ENCODE assay signal across 8 cellular contexts in the genomic region with DNA sequence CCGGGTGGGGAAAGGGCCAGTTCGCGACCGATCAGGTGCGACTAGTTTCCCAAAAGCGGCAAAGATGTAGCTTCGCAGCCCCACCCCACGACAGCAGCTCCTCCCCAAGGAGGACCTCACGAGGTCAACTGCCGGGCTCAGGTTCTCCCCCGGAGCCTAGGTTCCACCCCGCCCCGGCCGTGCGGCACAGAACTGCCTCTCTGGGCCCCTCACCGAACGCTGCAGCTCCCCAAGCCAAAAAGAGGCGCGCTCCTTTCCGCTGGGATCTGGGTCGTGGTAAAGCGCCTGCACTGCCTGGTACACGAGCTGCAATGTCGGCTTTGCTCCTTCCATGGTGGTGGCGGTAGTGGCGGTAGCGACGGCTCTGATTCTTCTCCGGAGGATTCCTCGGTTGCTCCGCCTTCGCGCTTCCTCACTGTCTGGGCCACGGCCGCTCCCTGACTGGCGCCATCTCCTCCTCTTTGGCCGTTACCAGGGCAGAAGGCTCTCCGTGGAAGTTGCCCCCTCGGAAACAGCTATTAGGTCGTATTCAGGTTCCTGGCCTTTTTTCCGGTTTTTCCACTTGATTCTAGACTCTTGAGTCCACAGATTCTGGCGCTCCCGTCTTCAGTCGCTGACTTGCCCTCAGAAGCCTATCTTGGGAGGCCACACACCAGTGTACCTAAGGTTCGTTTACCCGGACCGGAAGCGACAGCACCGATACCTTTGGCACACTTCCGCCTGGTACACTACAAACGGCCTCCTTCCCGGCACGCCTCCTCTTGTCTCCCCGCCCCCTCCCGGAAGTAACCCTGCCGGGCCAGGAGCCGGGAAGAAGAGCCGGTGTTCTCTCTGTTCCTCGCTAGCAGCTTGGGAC. TPM values are rescaled to one million over a fixed set of nuclear protein-coding genes. Genes with fewer than 3 reads are reported as not detected.
DNase-seq lines count a peak whose midpoint lies in the region; ATAC-seq and TF ChIP-seq lines count a peak whose summit lies in the region.

Gene TNPO3, minus strand, starts transcription at position 674 of the 856 bp plus-strand sequence. Its CDS starts 341 bp downstream, at position 333.

- H3K27ac Mint-ChIP-seq in activated naive CD8-positive, alpha-beta T cell = peak within 1 kb of the TSS; percentile 100
- peak within 1 kb of the TSS; percentile 99 for H3K27ac Mint-ChIP-seq in osteocyte (ENCODE audit: unreplicated experiment)

- intact Hi-C loops in head of caudate nucleus (cut with DNase I) = loop anchor here (10.0 kb wide), 1 partner anchor 560 kb away; the partner anchor contains the start of gene NRF1

- H3K27ac ChIP-seq in thymus (ENCODE audit: low read depth) = peak within 1 kb of the TSS; percentile 98

- H3K36me3 ChIP-seq in thymus (ENCODE audit: control insufficient read depth, insufficient read depth) = no peaks in the 10 kb centered on the region

- POLR2A ChIA-PET in GM10248 (lab: Yijun Ruan, JAX) = interaction anchor here (0.5 to 2.1 kb wide), 9 partner anchors 21 to 956 kb away, joined by 3 to 8 read pairs (median 4); no protein-coding TSS in a partner anchor

- H3K27me3 Mint-ChIP-seq in activated naive CD8-positive, alpha-beta T cell = no peaks in the 10 kb centered on the region
- H3K27me3 Mint-ChIP-seq in osteocyte (ENCODE audit: unreplicated experiment) = peaks cover 12% of the 10 kb centered on the region

- under 1% methylated on average over 59 of the region's 59 CpGs for WGBS in thymus

- TF ChIP-seq CTCF in GM10248 (IDR thresholded peaks at IDR 0.05; ENCODE audit: control extremely low read depth, extremely low read depth, low read depth, missing control alignments) (no peak), osteocyte (IDR thresholded peaks at IDR 0.05) (no peak)

- DNase-seq in GM10248 (ENCODE audit: extremely low spot score) (peak; percentile 93), NCI-H1092 treated with DMSO at 0.1 percent for 48 hours (lab: John Stamatoyannopoulos, UW) (peak; percentile 99), SKM-1 (lab: John Stamatoyannopoulos, UW; ENCODE audit: unreplicated experiment) (peak; percentile 88), head of caudate nucleus (peak; percentile 89 to 97 (median 94)), osteocyte (ENCODE audit: extremely low spot score, unreplicated experiment) (peak; percentile 96)

- no peaks in the 10 kb centered on the region for H3K27me3 ChIP-seq in thymus (ENCODE audit: control insufficient read depth, insufficient read depth)

- no peaks in the 10 kb centered on the region for H3K9me3 ChIP-seq in thymus (ENCODE audit: control insufficient read depth)

- CTCF ChIA-PET in GM10248 (lab: Yijun Ruan, JAX) = interaction anchor here (0.8 to 22.5 kb wide), 14 partner anchors 11 to 109 kb away, joined by 3 to 223 read pairs (median 3); no protein-coding TSS in a partner anchor

- H3K4me1 Mint-ChIP-seq in activated naive CD8-positive, alpha-beta T cell (ENCODE audit: low read depth) = peaks cover 37% of the 10 kb centered on the region
- peaks cover 31% of the 10 kb centered on the region for H3K4me1 Mint-ChIP-seq in osteocyte (ENCODE audit: unreplicated experiment)

- peak within 1 kb of the TSS; percentile 60 for H3K4me3 ChIP-seq in thymus (ENCODE audit: low read length)

- peak; percentile 79 for ATAC-seq in HG02588 (IDR thresholded peaks at IDR 0.05; ENCODE audit: unreplicated experiment)

- H3K4me1 ChIP-seq in thymus (ENCODE audit: control insufficient read depth, insufficient read depth, low read length) = peaks cover 2% of the 10 kb centered on the region

- H3K4me3 Mint-ChIP-seq in activated naive CD8-positive, alpha-beta T cell = peak within 1 kb of the TSS; percentile 99
- H3K4me3 Mint-ChIP-seq in osteocyte (ENCODE audit: unreplicated experiment) = peak within 1 kb of the TSS; percentile 92

- no peaks in the 10 kb centered on the region for H3K9me3 Mint-ChIP-seq in activated naive CD8-positive, alpha-beta T cell (ENCODE audit: low read depth)
- no peaks in the 10 kb centered on the region for H3K9me3 Mint-ChIP-seq in osteocyte (ENCODE audit: unreplicated experiment)

- H3K36me3 Mint-ChIP-seq in activated naive CD8-positive, alpha-beta T cell = peaks cover 5% of the 10 kb centered on the region
- peaks cover 1% of the 10 kb centered on the region for H3K36me3 Mint-ChIP-seq in osteocyte (ENCODE audit: unreplicated experiment)

RNA-seq across cellular contexts. Expression of gene TNPO3, which starts in this region (rescaled TPM):
- total RNA-seq in osteocyte = 46.0 and 46.2 TPM in 2 replicates
- polyA plus RNA-seq in thymus = 17.2 TPM

Comparison
In these comparisons a context has a peak if more than half of its experiments do, and no peak if none do; other contexts are left out.
1. Peak in every context shown above with its lines: DNase-seq, ATAC-seq, H3K4me3 ChIP-seq and H3K27ac ChIP-seq.